Comparison of ENCODE assay signal across 1 cellular context in the genomic region with DNA sequence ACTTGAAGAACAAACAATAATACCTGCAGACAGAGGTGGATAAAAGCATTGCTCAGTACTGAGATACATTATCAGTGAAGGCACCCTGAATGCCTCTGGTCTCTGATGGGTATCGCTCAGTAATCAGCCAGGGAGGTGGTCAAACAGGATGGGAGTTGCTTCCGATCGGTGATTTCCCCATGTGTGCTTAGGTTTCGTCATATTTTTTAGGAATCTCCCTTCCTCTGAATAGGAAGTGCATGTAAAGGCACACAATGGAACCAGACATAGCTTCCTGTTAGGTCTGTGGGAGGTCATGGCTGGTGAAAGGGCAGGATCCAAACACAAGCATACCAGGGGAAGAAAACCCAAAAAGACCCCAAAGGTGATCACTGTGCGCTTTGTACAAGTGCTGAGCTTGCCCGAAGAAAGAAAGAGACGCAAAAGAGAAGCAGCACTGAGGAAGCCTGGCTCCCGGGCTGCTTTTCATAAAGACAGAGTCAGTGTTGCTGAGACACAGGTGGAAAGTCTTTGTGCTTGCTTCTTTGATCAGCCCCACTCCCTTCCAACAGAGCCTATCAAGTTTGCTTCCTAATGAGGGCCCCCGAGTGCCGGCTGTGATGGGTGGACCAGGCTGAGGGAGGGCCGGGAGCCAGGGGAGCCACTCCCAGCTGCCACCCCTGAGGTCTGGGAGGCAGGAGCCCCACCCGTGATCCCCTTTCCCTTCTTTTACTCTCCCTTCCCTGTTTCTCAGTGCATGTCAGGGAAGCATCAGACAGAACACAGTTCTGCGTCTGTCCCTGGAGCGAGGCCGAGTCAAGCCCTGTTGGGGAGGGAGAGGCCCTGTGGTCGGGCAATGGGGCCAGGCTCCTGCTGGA.
TF ChIP-seq lines count a peak whose summit lies in the region.

No MANE protein-coding gene starts in this region.

TF ChIP-seq in H1, 55 proteins besides CTCF, POLR2A, EP300 and RAD21 (continued from another document):
- no peak for TF ChIP-seq HDAC6 (IDR thresholded peaks at IDR 0.05; ENCODE audit: low read depth, low read length)
- no peak for TF ChIP-seq BACH1 (IDR thresholded peaks at IDR 0.05; ENCODE audit: low read length)
- TF ChIP-seq RBBP5 (IDR thresholded peaks at IDR 0.05; ENCODE audit: borderline replicate concordance, low read depth, low read length), result no peak
- TF ChIP-seq KDM4A (IDR thresholded peaks at IDR 0.05; ENCODE audit: low read depth, low read length, severe bottlenecking), result no peak
- TF ChIP-seq, protein P1, sequence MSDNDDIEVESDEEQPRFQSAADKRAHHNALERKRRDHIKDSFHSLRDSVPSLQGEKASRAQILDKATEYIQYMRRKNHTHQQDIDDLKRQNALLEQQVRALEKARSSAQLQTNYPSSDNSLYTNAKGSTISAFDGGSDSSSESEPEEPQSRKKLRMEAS (IDR thresholded peaks at IDR 0.05), result no peak
- no peak for TF ChIP-seq SP4 (IDR thresholded peaks at IDR 0.05; ENCODE audit: low read length)
- no peak for TF ChIP-seq YY1 (IDR thresholded peaks at IDR 0.05; ENCODE audit: low read depth, low read length)
- TF ChIP-seq CTBP2 (IDR thresholded peaks at IDR 0.05; ENCODE audit: borderline replicate concordance, insufficient read depth, insufficient read length, low read length), result no peak
TF ChIP-seq in H1: peak in this region for 0.
